ENCODE assay signal across 2 cellular contexts in the genomic region with DNA sequence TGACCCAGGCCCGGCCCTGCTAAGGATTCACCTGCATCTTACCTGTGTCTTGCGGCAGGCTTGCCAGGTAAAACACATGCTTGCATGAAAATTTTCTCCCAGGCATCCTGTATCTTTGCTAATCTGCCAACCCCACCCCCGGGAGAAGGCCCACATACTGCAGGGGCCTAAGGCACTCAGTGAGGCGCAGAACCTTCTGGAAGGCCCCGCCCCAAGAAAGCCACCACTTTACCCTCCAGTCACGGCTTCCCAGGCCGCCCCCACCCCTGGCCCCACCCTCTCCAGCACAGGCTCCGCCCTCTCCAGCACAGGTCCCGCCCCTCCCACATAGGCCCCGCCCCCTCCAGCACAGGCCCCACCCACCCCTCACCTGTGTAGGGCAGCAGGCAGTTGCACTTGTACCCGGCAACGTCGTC.
TF ChIP-seq lines count a peak whose summit lies in the region.

No MANE protein-coding gene starts in this region.

TF ChIP-seq in SK-N-SH treated with all-trans-retinoic acid at 6 μM for 48 hours, 23 proteins besides CTCF, POLR2A, EP300 and RAD21:
- TF ChIP-seq GLIS3 (CRISPR knock-in tag; IDR thresholded peaks at IDR 0.05) (no peak), CREB5 (CRISPR knock-in tag; IDR thresholded peaks at IDR 0.05; ENCODE audit: low read depth) (no peak), TCF4 (CRISPR knock-in tag; IDR thresholded peaks at IDR 0.05; ENCODE audit: borderline replicate concordance) (no peak), ZNF8 (CRISPR knock-in tag; IDR thresholded peaks at IDR 0.05) (no peak), ZFP3 (CRISPR knock-in tag; IDR thresholded peaks at IDR 0.05) (no peak), OSR1 (CRISPR knock-in tag; IDR thresholded peaks at IDR 0.05) (no peak), BACH2 (CRISPR knock-in tag; IDR thresholded peaks at IDR 0.05; ENCODE audit: borderline replicate concordance) (no peak), ZFP30 (CRISPR knock-in tag; IDR thresholded peaks at IDR 0.05) (no peak), SNAI2 (CRISPR knock-in tag; IDR thresholded peaks at IDR 0.05) (no peak), TSHZ2 (CRISPR knock-in tag; IDR thresholded peaks at IDR 0.05) (no peak), ZC3H10 (CRISPR knock-in tag; IDR thresholded peaks at IDR 0.05) (no peak), ARNTL (CRISPR knock-in tag; IDR thresholded peaks at IDR 0.05; ENCODE audit: borderline replicate concordance, low read depth) (no peak), CSDC2 (CRISPR knock-in tag; IDR thresholded peaks at IDR 0.05) (no peak), CSRNP3 (CRISPR knock-in tag; IDR thresholded peaks at IDR 0.05) (no peak)

TF ChIP-seq in H1, 55 proteins besides CTCF, POLR2A, EP300 and RAD21:
- TF ChIP-seq CBX5 (IDR thresholded peaks at IDR 0.05; ENCODE audit: low read depth, low read length) (no peak), JUND (IDR thresholded peaks at IDR 0.05; ENCODE audit: low read length) (no peak), JUN (IDR thresholded peaks at IDR 0.05; ENCODE audit: low read depth, low read length) (no peak), ATF3 (IDR thresholded peaks at IDR 0.05; ENCODE audit: insufficient read depth, low read depth, low read length) (no peak), RNF2 (IDR thresholded peaks at IDR 0.05; ENCODE audit: borderline replicate concordance, low read depth, low read length, missing control alignments, poor library complexity, severe bottlenecking) (no peak), EZH2 (IDR thresholded peaks at IDR 0.05; ENCODE audit: low read depth, low read length, severe bottlenecking) (no peak), TCF12 (IDR thresholded peaks at IDR 0.05; ENCODE audit: low read depth, low read length) (no peak), GABPA (IDR thresholded peaks at IDR 0.05; ENCODE audit: borderline replicate concordance, insufficient read depth, low read length) (no peak), CHD7 (IDR thresholded peaks at IDR 0.05; ENCODE audit: insufficient replicate concordance, low read length) (no peak), TBP (IDR thresholded peaks at IDR 0.05; ENCODE audit: low read depth, low read length) (no peak), SIN3A (conservative IDR thresholded peaks at IDR 0.05 in 1 of 2, IDR thresholded peaks at IDR 0.05 in 1 of 2; ENCODE audit: low read depth in 1 of 2, low read length in 2 of 2) (no peak), HDAC2 (IDR thresholded peaks at IDR 0.05; ENCODE audit: borderline replicate concordance in 1 of 2, low read depth in 2 of 2, low read length in 2 of 2) (no peak), EGR1 (IDR thresholded peaks at IDR 0.05; ENCODE audit: borderline replicate concordance, low read depth, low read length) (no peak), CEBPB (IDR thresholded peaks at IDR 0.05; ENCODE audit: low read depth, low read length) (no peak), SRF (IDR thresholded peaks at IDR 0.05; ENCODE audit: low read depth, low read length) (no peak), RXRA (IDR thresholded peaks at IDR 0.05; ENCODE audit: insufficient read depth, low read depth, low read length) (no peak), ZNF274 (IDR thresholded peaks at IDR 0.05; ENCODE audit: borderline replicate concordance, extremely low read depth, low read length) (no peak), SP1 (IDR thresholded peaks at IDR 0.05; ENCODE audit: low read depth, low read length) (no peak)
